ENCODE assay signal across 8 cellular contexts in the genomic region with DNA sequence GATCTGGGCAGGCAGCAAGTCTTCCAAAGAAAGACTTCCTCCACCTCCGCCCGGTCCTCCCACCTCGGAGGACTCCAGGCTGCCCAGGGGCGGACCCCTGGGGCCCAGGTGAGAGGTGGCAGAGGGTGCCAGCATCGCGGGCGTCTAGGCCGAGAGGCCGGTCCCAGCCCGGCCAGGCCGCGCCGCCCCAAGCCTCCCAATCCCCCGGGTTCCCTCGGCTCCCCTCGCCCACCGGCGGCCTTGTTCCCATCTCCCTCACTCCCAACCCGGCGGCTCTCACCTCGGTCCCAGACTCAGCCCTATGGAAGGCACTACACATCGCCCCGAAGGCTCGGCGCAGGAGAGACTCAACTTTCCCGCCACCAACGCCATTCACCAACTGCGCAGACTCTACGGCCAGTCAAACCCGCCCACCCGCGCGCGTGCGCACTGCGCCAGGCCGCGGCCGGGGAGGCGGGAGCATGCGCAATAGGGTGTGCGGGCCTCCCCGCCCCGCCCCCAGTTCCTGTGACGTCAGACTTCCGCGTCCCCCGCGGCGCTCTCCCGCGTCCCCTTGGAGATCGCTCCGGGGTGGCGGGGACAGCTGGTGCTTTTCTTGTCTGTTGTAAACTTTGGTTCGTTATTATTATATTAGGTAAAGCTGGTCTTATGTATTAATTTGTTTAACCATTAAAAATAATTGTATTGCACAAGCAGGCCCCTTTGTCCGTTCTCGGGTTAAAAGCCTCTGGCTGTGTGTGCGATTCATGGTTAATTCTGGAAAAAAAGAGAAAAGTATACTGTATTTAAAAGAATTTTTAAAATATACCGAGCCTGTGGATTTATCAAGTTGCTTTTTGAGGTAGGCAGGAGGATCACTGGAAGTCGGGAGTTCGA. TPM values are rescaled to one million over a fixed set of nuclear protein-coding genes. Genes with fewer than 3 reads are reported as not detected.
DNase-seq lines count a peak whose midpoint lies in the region; ATAC-seq and TF ChIP-seq lines count a peak whose summit lies in the region.

A gene (minus strand): TSS at position 381 of the 876 bp plus-strand sequence. CDS start 62 bp downstream, at position 319.

- H3K4me1 ChIP-seq in HUES48 (ENCODE audit: control insufficient read depth, insufficient read depth, low read length) (peaks cover 4% of the 10 kb centered on the region; the same call in 1 of the 2 replicates), NT2/D1 (ENCODE audit: insufficient read depth, insufficient read length) (no peaks in the 10 kb centered on the region), endodermal cell (ENCODE audit: control insufficient read depth, insufficient read depth, low read length) (no peaks in the 10 kb centered on the region), mesodermal cell (ENCODE audit: control insufficient read depth, insufficient read depth, low read length, poor library complexity, severe bottlenecking) (no peaks in the 10 kb centered on the region)

- H3K27me3 Mint-ChIP-seq in Calu3 (ENCODE audit: unreplicated experiment) (no peaks in the 10 kb centered on the region), endodermal cell (ENCODE audit: insufficient read depth) (no peaks in the 10 kb centered on the region)
- no peaks in the 10 kb centered on the region for H3K27me3 Mint-ChIP-seq in activated CD8-positive, alpha-beta memory T cell treated with anti-CD3 and anti-CD28 coated beads, Interleukin-2, amount 10 ng/mL, durations not matched to agents 7 days and 5 days

- peaks cover 18% of the 10 kb centered on the region for H3K36me3 ChIP-seq in HUES48 (ENCODE audit: control insufficient read depth, insufficient read depth, low read length)
- H3K36me3 ChIP-seq in NT2/D1 (ENCODE audit: insufficient read depth, insufficient read length, low read length) = peaks cover 14% of the 10 kb centered on the region
- no peaks in the 10 kb centered on the region for H3K36me3 ChIP-seq in endodermal cell (ENCODE audit: control insufficient read depth, insufficient read depth, low read length)
- peaks cover 7% of the 10 kb centered on the region for H3K36me3 ChIP-seq in mesodermal cell (ENCODE audit: control insufficient read depth, insufficient read depth, low read length)

- H3K9ac ChIP-seq in HUES48 (ENCODE audit: low read depth, low read length) (peak within 1 kb of the TSS; percentile 92), NT2/D1 (ENCODE audit: insufficient read length, low read depth) (peak within 1 kb of the TSS; percentile 83), endodermal cell (ENCODE audit: extremely low read depth, low read length, poor library complexity, severe bottlenecking) (peak within 1 kb of the TSS; percentile 88)

- CTCF ChIA-PET in Calu3 (lab: Charles Lee) = no interaction called here
- CTCF ChIA-PET in activated CD8-positive, alpha-beta memory T cell treated with anti-CD3 and anti-CD28 coated beads, Interleukin-2, amount 10 ng/mL, durations not matched to agents 7 days and 5 days (lab: Charles Lee) = interaction anchor here (1.0 kb wide), 1 partner anchor 15 kb away, joined by 4 read pairs; no protein-coding TSS in a partner anchor

- TF ChIP-seq CTCF in Calu3 (IDR thresholded peaks at IDR 0.05; ENCODE audit: unreplicated experiment) = no peak
- no peak for TF ChIP-seq CTCF in endodermal cell (conservative IDR thresholded peaks at IDR 0.05)

- peaks cover 9% of the 10 kb centered on the region for H3K4me1 Mint-ChIP-seq in Calu3 (ENCODE audit: low read depth, unreplicated experiment)
- H3K4me1 Mint-ChIP-seq in activated CD8-positive, alpha-beta memory T cell treated with anti-CD3 and anti-CD28 coated beads, Interleukin-2, amount 10 ng/mL, durations not matched to agents 7 days and 5 days = peaks cover 20% of the 10 kb centered on the region
- H3K4me1 Mint-ChIP-seq in endodermal cell = peaks cover 6% of the 10 kb centered on the region

- H3K27me3 ChIP-seq in HUES48 (ENCODE audit: control insufficient read depth, insufficient read depth, low read length) (no peaks in the 10 kb centered on the region), NT2/D1 (ENCODE audit: insufficient read depth, insufficient read length) (no peaks in the 10 kb centered on the region), endodermal cell (ENCODE audit: control insufficient read depth, insufficient read depth, low read length, poor library complexity, severe bottlenecking) (no peaks in the 10 kb centered on the region)

- H3K36me3 Mint-ChIP-seq in Calu3 (ENCODE audit: insufficient read depth, unreplicated experiment) (peaks cover 20% of the 10 kb centered on the region), endodermal cell (ENCODE audit: low read depth) (peaks cover 11% of the 10 kb centered on the region)
- H3K36me3 Mint-ChIP-seq in activated CD8-positive, alpha-beta memory T cell treated with anti-CD3 and anti-CD28 coated beads, Interleukin-2, amount 10 ng/mL, durations not matched to agents 7 days and 5 days = peaks cover 18% of the 10 kb centered on the region

- DNase-seq in Calu3 (peak; percentile 94), NT2/D1 (ENCODE audit: low read depth, low spot score) (peak; percentile 86), endodermal cell (peak; percentile 97)
- DNase-seq in activated CD8-positive, alpha-beta memory T cell treated with anti-CD3 and anti-CD28 coated beads, Interleukin-2, amount 10 ng/mL, durations not matched to agents 7 days and 5 days = peak; percentile 94
- DNase-seq in stimulated activated CD8-positive, alpha-beta memory T cell treated with anti-CD3 and anti-CD28 coated beads, Interleukin-15, amount 100 ng/mL, for 24 hours (ENCODE audit: low read depth) = peak; percentile 99

- BruUV-seq in Calu3 (replicated peaks; lab: Mats Ljungman, UMichigan) = no TSS peak

- intact Hi-C loops in Calu3 (cut with micrococcal nuclease; ENCODE audit: unreplicated experiment) = loop anchor here (10.0 kb wide), 2 partner anchors 241 to 331 kb away; a partner anchor contains a TSS

- peak within 1 kb of the TSS; percentile 97 for H3K4me3 Mint-ChIP-seq in Calu3 (ENCODE audit: low read depth, unreplicated experiment)
- peak within 1 kb of the TSS; percentile 97 for H3K4me3 Mint-ChIP-seq in activated CD8-positive, alpha-beta memory T cell treated with anti-CD3 and anti-CD28 coated beads, Interleukin-2, amount 10 ng/mL, durations not matched to agents 7 days and 5 days
- peak within 1 kb of the TSS; percentile 90 for H3K4me3 Mint-ChIP-seq in endodermal cell

- ATAC-seq in GM21423 (IDR thresholded peaks at IDR 0.05; ENCODE audit: unreplicated experiment) = peak; percentile 88
- ATAC-seq in activated CD8-positive, alpha-beta memory T cell treated with anti-CD3 and anti-CD28 coated beads, Interleukin-2, amount 10 ng/mL, durations not matched to agents 7 days and 5 days = peak; percentile 96

- 4 to 24% methylated on average over 8 to 62 of the region's 62 CpGs for WGBS in endodermal cell (ENCODE audit: insufficient coverage in 1 of 2, insufficient read length in 1 of 2), 2 experiments
- 4 to 8% methylated on average over 29 to 42 of the region's 62 CpGs for WGBS in mesodermal cell (ENCODE audit: insufficient coverage in 2 of 2), 2 experiments

- H3K9me3 ChIP-seq in HUES48 (ENCODE audit: control insufficient read depth, insufficient read depth, low read length) (no peaks in the 10 kb centered on the region), NT2/D1 (ENCODE audit: insufficient read depth, low read length) (no peaks in the 10 kb centered on the region), endodermal cell (ENCODE audit: control insufficient read depth, low read length) (no peaks in the 10 kb centered on the region), mesodermal cell (ENCODE audit: control insufficient read depth, low read length) (no peaks in the 10 kb centered on the region)

- peak within 1 kb of the TSS; percentile 91 for H3K27ac ChIP-seq in HUES48 (ENCODE audit: low read depth, low read length)
- H3K27ac ChIP-seq in endodermal cell (ENCODE audit: low read depth, low read length) = peak within 1 kb of the TSS; percentile 63
- peak within 1 kb of the TSS; percentile 34 for H3K27ac ChIP-seq in mesodermal cell (ENCODE audit: low read depth, low read length, severe bottlenecking)

- H3K9me3 Mint-ChIP-seq in Calu3 (ENCODE audit: low read depth, unreplicated experiment) = peaks cover 4% of the 10 kb centered on the region
- H3K9me3 Mint-ChIP-seq in activated CD8-positive, alpha-beta memory T cell treated with anti-CD3 and anti-CD28 coated beads, Interleukin-2, amount 10 ng/mL, durations not matched to agents 7 days and 5 days (ENCODE audit: low read depth) = no peaks in the 10 kb centered on the region
- H3K9me3 Mint-ChIP-seq in endodermal cell = no peaks in the 10 kb centered on the region

- H3K27ac Mint-ChIP-seq in Calu3 (ENCODE audit: unreplicated experiment) = peak within 1 kb of the TSS; percentile 91
- peak within 1 kb of the TSS; percentile 99 for H3K27ac Mint-ChIP-seq in activated CD8-positive, alpha-beta memory T cell treated with anti-CD3 and anti-CD28 coated beads, Interleukin-2, amount 10 ng/mL, durations not matched to agents 7 days and 5 days
- H3K27ac Mint-ChIP-seq in endodermal cell = peak within 1 kb of the TSS; percentile 98

- H3K4me3 ChIP-seq in HUES48 (ENCODE audit: low read depth, low read length) (peak within 1 kb of the TSS; percentile 82), NT2/D1 (ENCODE audit: insufficient read length, low read depth) (peak within 1 kb of the TSS; percentile 86), endodermal cell (ENCODE audit: low read length) (peak within 1 kb of the TSS; percentile 93), mesodermal cell (ENCODE audit: extremely low read depth, insufficient read depth, low read length, poor library complexity, severe bottlenecking) (peak within 1 kb of the TSS; percentile 84)

RNA-seq across cellular contexts. Expression of the gene that starts here (rescaled TPM):
- 22.1 and 23.1 TPM in 2 replicates for total RNA-seq in Calu3 (2022)
- total RNA-seq in activated CD8-positive, alpha-beta memory T cell treated with anti-CD3 and anti-CD28 coated beads, Interleukin-2, amount 10 ng/mL, durations not matched to agents 7 days and 5 days = 10 to 100 TPM; 18.0 to 20.6 TPM
- total RNA-seq in endodermal cell = 10 to 100 TPM; 18.4 to 26.9 TPM
- 13.3 TPM for polyA plus RNA-seq in endodermal cell (2013, experiment 1 of 2)
- polyA plus RNA-seq in endodermal cell (2013, experiment 2 of 2) = 14.1 TPM
- 4.8 TPM for polyA plus RNA-seq in mesodermal cell (2013, experiment 1 of 2)
- 6.2 TPM for polyA plus RNA-seq in mesodermal cell (2013, experiment 2 of 2)

Comparison
In these comparisons a context has a peak if more than half of its experiments do, and no peak if none do; other contexts are left out.
1. Peak in every context shown above with its lines: DNase-seq, ATAC-seq, H3K4me3 ChIP-seq and H3K27ac ChIP-seq.
2. H3K27ac ChIP-seq: peak in every context shown above with its lines; median percentile 91 in HUES48; 63 in endodermal cell; 34 in mesodermal cell.